In the genomic region with DNA sequence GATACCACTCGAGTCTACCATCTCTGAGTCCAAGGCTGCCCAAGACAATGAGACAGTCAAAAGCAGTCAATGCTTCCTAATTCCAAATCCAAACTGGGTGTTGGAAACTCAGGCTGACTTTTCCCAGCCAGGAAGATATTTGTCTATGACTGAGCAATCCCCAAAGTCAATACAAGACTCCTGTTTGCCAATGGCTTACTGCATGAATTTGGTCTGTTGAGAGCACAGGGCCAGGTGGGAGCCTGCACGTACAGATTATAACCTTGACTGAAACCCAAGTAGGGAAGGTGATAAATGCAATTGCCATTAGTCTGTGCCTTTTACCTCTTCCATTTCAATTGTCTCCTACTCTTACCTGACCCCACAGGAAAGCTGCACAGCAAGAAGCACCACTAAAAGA, we compare ENCODE assay signal across 1 cellular context.
TF ChIP-seq lines count a peak whose summit lies in the region.

No MANE protein-coding gene starts in this region.

TF ChIP-seq in HepG2, 621 proteins besides CTCF, POLR2A, EP300 and RAD21 (continued from another document and continues in another):
- TF ChIP-seq HIC2 (CRISPR knock-in tag; IDR thresholded peaks at IDR 0.05; ENCODE audit: low read depth) (no peak), TP53 (CRISPR knock-in tag; conservative IDR thresholded peaks at IDR 0.05) (no peak), ZNF121 (CRISPR knock-in tag; IDR thresholded peaks at IDR 0.05) (no peak), TGIF2 (CRISPR knock-in tag; IDR thresholded peaks at IDR 0.05) (no peak), ZUFSP (CRISPR knock-in tag; IDR thresholded peaks at IDR 0.05; ENCODE audit: borderline replicate concordance) (no peak), ZNF569 (CRISPR knock-in tag; IDR thresholded peaks at IDR 0.05; ENCODE audit: borderline replicate concordance) (no peak), MEIS1 (CRISPR knock-in tag; IDR thresholded peaks at IDR 0.05; ENCODE audit: borderline replicate concordance) (no peak), FLYWCH1 (CRISPR knock-in tag; IDR thresholded peaks at IDR 0.05) (no peak), KLF9 (CRISPR knock-in tag; IDR thresholded peaks at IDR 0.05; ENCODE audit: low read depth) (no peak), HDAC2 (CRISPR knock-in tag; IDR thresholded peaks at IDR 0.05) (peak; percentile 76), MAX (IDR thresholded peaks at IDR 0.05) (0 out of 2 replicates have a peak, but pooled peaks have one; percentile 26), HMG20A (CRISPR knock-in tag; IDR thresholded peaks at IDR 0.05; ENCODE audit: borderline replicate concordance) (peak; percentile 34; the same call in 1 of the 2 replicates), NFYC (CRISPR knock-in tag; IDR thresholded peaks at IDR 0.05) (no peak), LCORL (IDR thresholded peaks at IDR 0.05) (no peak), LCORL (CRISPR knock-in tag; IDR thresholded peaks at IDR 0.05) (peak; percentile 59; the same call in 1 of the 2 replicates), SOX6 (IDR thresholded peaks at IDR 0.05) (no peak), SOX6 (CRISPR knock-in tag; IDR thresholded peaks at IDR 0.05) (peak; percentile 35; the same call in 1 of the 2 replicates), ZNF138 (CRISPR knock-in tag; IDR thresholded peaks at IDR 0.05; ENCODE audit: low read depth) (no peak), SMAD9 (CRISPR knock-in tag; IDR thresholded peaks at IDR 0.05) (no peak), POLR2G (IDR thresholded peaks at IDR 0.05; ENCODE audit: low read depth, low read length) (no peak), ZNF446 (CRISPR knock-in tag; IDR thresholded peaks at IDR 0.05) (no peak), CREM (IDR thresholded peaks at IDR 0.05) (peak; percentile 30; the same call in 1 of the 2 replicates), CREM (CRISPR knock-in tag; IDR thresholded peaks at IDR 0.05) (no peak), ZNF546 (CRISPR knock-in tag; conservative IDR thresholded peaks at IDR 0.05) (no peak), ZNF256 (CRISPR knock-in tag; conservative IDR thresholded peaks at IDR 0.05) (no peak), SALL1 (CRISPR knock-in tag; IDR thresholded peaks at IDR 0.05) (peak; percentile 62; the same call in 1 of the 2 replicates), JUND (CRISPR knock-in tag; IDR thresholded peaks at IDR 0.05) (0 out of 2 replicates have a peak, but pooled peaks have one; percentile 11), MAFG (CRISPR knock-in tag; IDR thresholded peaks at IDR 0.05) (no peak), XBP1 (CRISPR knock-in tag; IDR thresholded peaks at IDR 0.05) (no peak), ZNF777 (CRISPR knock-in tag; IDR thresholded peaks at IDR 0.05) (no peak), NFYB (CRISPR knock-in tag; IDR thresholded peaks at IDR 0.05) (no peak), FOXK2 (IDR thresholded peaks at IDR 0.05) (no peak), RORA (CRISPR knock-in tag; IDR thresholded peaks at IDR 0.05) (no peak), KAT8 (CRISPR knock-in tag; IDR thresholded peaks at IDR 0.05) (0 out of 2 replicates have a peak, but pooled peaks have one; percentile 29), STAG1 (CRISPR knock-in tag; IDR thresholded peaks at IDR 0.05) (0 out of 2 replicates have a peak, but pooled peaks have one; percentile 3), NRL (CRISPR knock-in tag; IDR thresholded peaks at IDR 0.05; ENCODE audit: borderline replicate concordance) (no peak), U2AF1 (optimal IDR thresholded peaks at IDR 0.05; ENCODE audit: low read depth, low read length) (no peak), RBM39 (IDR thresholded peaks at IDR 0.05; ENCODE audit: low read depth, low read length, poor library complexity, severe bottlenecking) (no peak), KLF11 (CRISPR knock-in tag; IDR thresholded peaks at IDR 0.05) (no peak), TMF1 (CRISPR knock-in tag; IDR thresholded peaks at IDR 0.05; ENCODE audit: low read depth) (no peak), NONO (IDR thresholded peaks at IDR 0.05) (no peak), NONO (CRISPR knock-in tag; conservative IDR thresholded peaks at IDR 0.05) (peak; percentile 42; the same call in 1 of the 2 replicates), ZC3H13 (CRISPR knock-in tag; IDR thresholded peaks at IDR 0.05) (no peak), ZNF180 (CRISPR knock-in tag; IDR thresholded peaks at IDR 0.05; ENCODE audit: borderline replicate concordance, low read depth) (no peak), CBX1 (IDR thresholded peaks at IDR 0.05; ENCODE audit: low read depth) (peak; percentile 51), ZFP37 (CRISPR knock-in tag; IDR thresholded peaks at IDR 0.05; ENCODE audit: borderline replicate concordance) (no peak), POGZ (CRISPR knock-in tag; IDR thresholded peaks at IDR 0.05) (peak; percentile 40; the same call in 1 of the 2 replicates), HDAC1 (CRISPR knock-in tag; IDR thresholded peaks at IDR 0.05) (0 out of 2 replicates have a peak, but pooled peaks have one; percentile 27), ZNF44 (CRISPR knock-in tag; IDR thresholded peaks at IDR 0.05) (no peak), HES4 (CRISPR knock-in tag; IDR thresholded peaks at IDR 0.05; ENCODE audit: borderline replicate concordance) (no peak), RCOR2 (CRISPR knock-in tag; IDR thresholded peaks at IDR 0.05) (no peak), HOXD1 (CRISPR knock-in tag; IDR thresholded peaks at IDR 0.05) (no peak), KDM1A (CRISPR knock-in tag; IDR thresholded peaks at IDR 0.05) (no peak), GTF2F1 (IDR thresholded peaks at IDR 0.05; ENCODE audit: low read length) (no peak), ZFP36 (IDR thresholded peaks at IDR 0.05; ENCODE audit: borderline replicate concordance, low read depth, low read length, partially characterized antibody) (no peak), MXI1 (IDR thresholded peaks at IDR 0.05; ENCODE audit: borderline replicate concordance, low read depth, low read length) (no peak), SP4 (CRISPR knock-in tag; IDR thresholded peaks at IDR 0.05) (no peak), MIXL1 (CRISPR knock-in tag; IDR thresholded peaks at IDR 0.05) (0 out of 2 replicates have a peak, but pooled peaks have one; percentile 37), PITX1 (CRISPR knock-in tag; IDR thresholded peaks at IDR 0.05) (peak; percentile 96), SOX5 (CRISPR knock-in tag; IDR thresholded peaks at IDR 0.05; ENCODE audit: borderline replicate concordance) (peak; percentile 56; the same call in 1 of the 2 replicates), ZMYM2 (CRISPR knock-in tag; IDR thresholded peaks at IDR 0.05) (no peak), TBX2 (CRISPR knock-in tag; IDR thresholded peaks at IDR 0.05; ENCODE audit: borderline replicate concordance) (peak; percentile 49; the same call in 1 of the 2 replicates), ZNF792 (CRISPR knock-in tag; IDR thresholded peaks at IDR 0.05) (0 out of 2 replicates have a peak, but pooled peaks have one; percentile 48)
- TF ChIP-seq, protein P1, sequence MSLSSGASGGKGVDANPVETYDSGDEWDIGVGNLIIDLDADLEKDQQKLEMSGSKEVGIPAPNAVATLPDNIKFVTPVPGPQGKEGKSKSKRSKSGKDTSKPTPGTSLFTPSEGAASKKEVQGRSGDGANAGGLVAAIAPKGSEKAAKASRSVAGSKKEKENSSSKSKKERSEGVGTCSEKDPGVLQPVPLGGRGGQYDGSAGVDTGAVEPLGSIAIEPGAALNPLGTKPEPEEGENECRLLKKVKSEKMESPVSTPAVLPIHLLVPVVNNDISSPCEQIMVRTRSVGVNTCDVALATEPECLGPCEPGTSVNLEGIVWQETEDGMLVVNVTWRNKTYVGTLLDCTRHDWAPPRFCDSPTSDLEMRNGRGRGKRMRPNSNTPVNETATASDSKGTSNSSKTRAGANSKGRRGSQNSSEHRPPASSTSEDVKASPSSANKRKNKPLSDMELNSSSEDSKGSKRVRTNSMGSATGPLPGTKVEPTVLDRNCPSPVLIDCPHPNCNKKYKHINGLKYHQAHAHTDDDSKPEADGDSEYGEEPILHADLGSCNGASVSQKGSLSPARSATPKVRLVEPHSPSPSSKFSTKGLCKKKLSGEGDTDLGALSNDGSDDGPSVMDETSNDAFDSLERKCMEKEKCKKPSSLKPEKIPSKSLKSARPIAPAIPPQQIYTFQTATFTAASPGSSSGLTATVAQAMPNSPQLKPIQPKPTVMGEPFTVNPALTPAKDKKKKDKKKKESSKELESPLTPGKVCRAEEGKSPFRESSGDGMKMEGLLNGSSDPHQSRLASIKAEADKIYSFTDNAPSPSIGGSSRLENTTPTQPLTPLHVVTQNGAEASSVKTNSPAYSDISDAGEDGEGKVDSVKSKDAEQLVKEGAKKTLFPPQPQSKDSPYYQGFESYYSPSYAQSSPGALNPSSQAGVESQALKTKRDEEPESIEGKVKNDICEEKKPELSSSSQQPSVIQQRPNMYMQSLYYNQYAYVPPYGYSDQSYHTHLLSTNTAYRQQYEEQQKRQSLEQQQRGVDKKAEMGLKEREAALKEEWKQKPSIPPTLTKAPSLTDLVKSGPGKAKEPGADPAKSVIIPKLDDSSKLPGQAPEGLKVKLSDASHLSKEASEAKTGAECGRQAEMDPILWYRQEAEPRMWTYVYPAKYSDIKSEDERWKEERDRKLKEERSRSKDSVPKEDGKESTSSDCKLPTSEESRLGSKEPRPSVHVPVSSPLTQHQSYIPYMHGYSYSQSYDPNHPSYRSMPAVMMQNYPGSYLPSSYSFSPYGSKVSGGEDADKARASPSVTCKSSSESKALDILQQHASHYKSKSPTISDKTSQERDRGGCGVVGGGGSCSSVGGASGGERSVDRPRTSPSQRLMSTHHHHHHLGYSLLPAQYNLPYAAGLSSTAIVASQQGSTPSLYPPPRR (CRISPR knock-in tag; IDR thresholded peaks at IDR 0.05; ENCODE audit: borderline replicate concordance) = 0 out of 2 replicates have a peak, but pooled peaks have one; percentile 57
- TF ChIP-seq, protein P2, sequence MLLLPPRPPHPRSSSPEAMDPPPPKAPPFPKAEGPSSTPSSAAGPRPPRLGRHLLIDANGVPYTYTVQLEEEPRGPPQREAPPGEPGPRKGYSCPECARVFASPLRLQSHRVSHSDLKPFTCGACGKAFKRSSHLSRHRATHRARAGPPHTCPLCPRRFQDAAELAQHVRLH (CRISPR knock-in tag; IDR thresholded peaks at IDR 0.05; ENCODE audit: borderline replicate concordance, low read depth) = no peak
- TF ChIP-seq, protein P3, sequence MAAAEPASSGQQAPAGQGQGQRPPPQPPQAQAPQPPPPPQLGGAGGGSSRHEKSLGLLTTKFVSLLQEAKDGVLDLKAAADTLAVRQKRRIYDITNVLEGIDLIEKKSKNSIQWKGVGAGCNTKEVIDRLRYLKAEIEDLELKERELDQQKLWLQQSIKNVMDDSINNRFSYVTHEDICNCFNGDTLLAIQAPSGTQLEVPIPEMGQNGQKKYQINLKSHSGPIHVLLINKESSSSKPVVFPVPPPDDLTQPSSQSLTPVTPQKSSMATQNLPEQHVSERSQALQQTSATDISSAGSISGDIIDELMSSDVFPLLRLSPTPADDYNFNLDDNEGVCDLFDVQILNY (CRISPR knock-in tag; conservative IDR thresholded peaks at IDR 0.05) = no peak
- TF ChIP-seq, protein P4, sequence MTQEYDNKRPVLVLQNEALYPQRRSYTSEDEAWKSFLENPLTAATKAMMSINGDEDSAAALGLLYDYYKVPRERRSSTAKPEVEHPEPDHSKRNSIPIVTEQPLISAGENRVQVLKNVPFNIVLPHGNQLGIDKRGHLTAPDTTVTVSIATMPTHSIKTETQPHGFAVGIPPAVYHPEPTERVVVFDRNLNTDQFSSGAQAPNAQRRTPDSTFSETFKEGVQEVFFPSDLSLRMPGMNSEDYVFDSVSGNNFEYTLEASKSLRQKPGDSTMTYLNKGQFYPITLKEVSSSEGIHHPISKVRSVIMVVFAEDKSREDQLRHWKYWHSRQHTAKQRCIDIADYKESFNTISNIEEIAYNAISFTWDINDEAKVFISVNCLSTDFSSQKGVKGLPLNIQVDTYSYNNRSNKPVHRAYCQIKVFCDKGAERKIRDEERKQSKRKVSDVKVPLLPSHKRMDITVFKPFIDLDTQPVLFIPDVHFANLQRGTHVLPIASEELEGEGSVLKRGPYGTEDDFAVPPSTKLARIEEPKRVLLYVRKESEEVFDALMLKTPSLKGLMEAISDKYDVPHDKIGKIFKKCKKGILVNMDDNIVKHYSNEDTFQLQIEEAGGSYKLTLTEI (CRISPR knock-in tag; conservative IDR thresholded peaks at IDR 0.05) = no peak
- TF ChIP-seq, protein P5, sequence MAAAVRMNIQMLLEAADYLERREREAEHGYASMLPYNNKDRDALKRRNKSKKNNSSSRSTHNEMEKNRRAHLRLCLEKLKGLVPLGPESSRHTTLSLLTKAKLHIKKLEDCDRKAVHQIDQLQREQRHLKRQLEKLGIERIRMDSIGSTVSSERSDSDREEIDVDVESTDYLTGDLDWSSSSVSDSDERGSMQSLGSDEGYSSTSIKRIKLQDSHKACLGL (CRISPR knock-in tag; IDR thresholded peaks at IDR 0.05) = no peak
- TF ChIP-seq, protein P6, sequence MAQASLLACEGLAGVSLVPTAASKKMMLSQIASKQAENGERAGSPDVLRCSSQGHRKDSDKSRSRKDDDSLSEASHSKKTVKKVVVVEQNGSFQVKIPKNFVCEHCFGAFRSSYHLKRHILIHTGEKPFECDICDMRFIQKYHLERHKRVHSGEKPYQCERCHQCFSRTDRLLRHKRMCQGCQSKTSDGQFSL (CRISPR knock-in tag; IDR thresholded peaks at IDR 0.05) = no peak
